In genomic region chr11:65576232-65576866, GRCh38 we compare ENCODE assay signal across 9 cellular contexts. TPM values are rescaled to one million over a fixed set of nuclear protein-coding genes. Genes with fewer than 3 reads are reported as not detected.
DNase-seq lines count a peak whose midpoint lies in the region; ATAC-seq, FAIRE-seq and TF ChIP-seq lines count a peak whose summit lies in the region.
"Had no signal": no experiment of that assay in that cellular context is flagged by ENCODE, and none has a peak within 500 bp of the region (broad histone marks: within the 10 kb centered on the region; RNA-seq: fewer than 3 reads in every experiment).

No MANE protein-coding gene starts in this region.

- ATAC-seq in K562 (peak; percentile 0; the same call in 1 of the 3 replicates), GM18502 (IDR thresholded peaks at IDR 0.05; ENCODE audit: poor library complexity, unreplicated experiment) (no peak)

- TSS peak; percentile 3 for BruUV-seq in K562 (replicated peaks; lab: Mats Ljungman, UMichigan)

- H3K9me3 ChIP-seq in K562 (replicated peaks; ENCODE audit: control insufficient read depth, insufficient read depth, low read depth, low read length) (no peaks in the 10 kb centered on the region), mesenchymal stem cell (ENCODE audit: control insufficient read depth, low read length) (no peaks in the 10 kb centered on the region), uterus (no peaks in the 10 kb centered on the region)

- H3K79me2 ChIP-seq in K562 (ENCODE audit: control insufficient read depth, insufficient read depth, low read length), result peaks cover 56% of the 10 kb centered on the region

- peak overlapping the region; percentile 69 for H2BK120ac ChIP-seq in mesenchymal stem cell (ENCODE audit: low read depth, low read length)

- H3K36me3 ChIP-seq in K562 (ENCODE audit: control insufficient read depth, insufficient read depth, low read length), result peaks cover 49% of the 10 kb centered on the region; the same call in 2 of the 3 replicates
- H3K36me3 ChIP-seq in mesenchymal stem cell (ENCODE audit: control insufficient read depth in 1 of 2, insufficient read depth in 2 of 2, low read depth in 1 of 2, low read length in 2 of 2), result peaks cover 26 to 36% of the 10 kb centered on the region in 2 experiments
- no peaks in the 10 kb centered on the region for H3K36me3 ChIP-seq in uterus

- H3K14ac ChIP-seq in mesenchymal stem cell (ENCODE audit: low read length in 2 of 2), result peak overlapping the region in 1 of 2 experiments; percentile 57

- H3K27me3 ChIP-seq in K562 (ENCODE audit: control insufficient read depth in 2 of 2, insufficient read depth in 2 of 2, low read length in 2 of 2) (no peaks in the 10 kb centered on the region; a peak in 1 of 5 replicates), mesenchymal stem cell (ENCODE audit: control insufficient read depth in 1 of 2, insufficient read depth in 1 of 2, low read length in 2 of 2) (no peaks in the 10 kb centered on the region), uterus (no peaks in the 10 kb centered on the region)

- no peak for TF ChIP-seq RAD21 in K562 (CRISPR knock-in tag; conservative IDR thresholded peaks at IDR 0.05 in 1 of 2, IDR thresholded peaks at IDR 0.05 in 1 of 2)

- no peak for TF ChIP-seq EP300 in K562 (IDR thresholded peaks at IDR 0.05; ENCODE audit: low read length)

- peak overlapping the region; percentile 92 for H2BK15ac ChIP-seq in mesenchymal stem cell (ENCODE audit: low read depth, poor library complexity, severe bottlenecking)

- H3K4me3 ChIP-seq in K562 (peak overlapping the region; percentile 88), mesenchymal stem cell (ENCODE audit: insufficient read depth in 1 of 2, low read depth in 1 of 2, low read length in 2 of 2) (peak overlapping the region; percentile 74 to 89), uterus (peak overlapping the region; percentile 56 to 70)

- intact Hi-C loops in K562 (cut with micrococcal nuclease), result no loop called here
- intact Hi-C loops in uterus (cut with DNase I; ENCODE audit: low total_unique reads), result no loop called here

- H4K8ac ChIP-seq in mesenchymal stem cell (ENCODE audit: low read length), result peak overlapping the region; percentile 87

- in situ Hi-C loops in K562 (cut with MboI), result no loop called here

- H3K9me1 ChIP-seq in K562 (ENCODE audit: control insufficient read depth, insufficient read depth, low read length), result peaks cover 5% of the 10 kb centered on the region

- CTCF ChIA-PET in K562 (lab: Yijun Ruan, JAX; ENCODE audit: low intra/inter-chr PET ratio), result interaction anchor here (0.6 kb wide), 1 partner anchor 295 kb away, joined by 3 read pairs; no protein-coding TSS in a partner anchor

- H3K27ac ChIP-seq in K562 (ENCODE audit: extremely low read depth, low read depth, low read length) (peak overlapping the region; percentile 84), mesenchymal stem cell (ENCODE audit: low read length, poor library complexity, severe bottlenecking) (peak overlapping the region; percentile 62), uterus (peak overlapping the region; percentile 84 to 92)

- H3K4me1 ChIP-seq in K562 (replicated peaks in 1 of 2; ENCODE audit: control insufficient read depth in 2 of 2, insufficient read depth in 2 of 2, low read length in 2 of 2) (peaks cover 53 to 96% of the 10 kb centered on the region in 2 experiments), mesenchymal stem cell (ENCODE audit: control insufficient read depth, insufficient read depth, low read depth, low read length) (peaks cover 46% of the 10 kb centered on the region), uterus (peaks cover 6 to 40% of the 10 kb centered on the region in 2 donors)

- no peak for FAIRE-seq in K562 (lab: Jason Lieb, UNC)
- FAIRE-seq: G401.6 had no signal

- TF ChIP-seq POLR2A in K562 (conservative IDR thresholded peaks at IDR 0.05) (no peak), uterus (IDR thresholded peaks at IDR 0.05) (no peak)

- peak overlapping the region; percentile 90 for H3K4me2 ChIP-seq in K562 (ENCODE audit: insufficient read depth, low read length)
- peak overlapping the region; percentile 62 for H3K4me2 ChIP-seq in mesenchymal stem cell (ENCODE audit: low read length, poor library complexity, severe bottlenecking)

- H2AFZ ChIP-seq in K562 (ENCODE audit: low read depth, low read length) (0 out of 2 replicates have a peak overlapping the region, but pooled peaks have one; percentile 34), mesenchymal stem cell (ENCODE audit: low read depth, low read length) (no peak overlapping the region)

- POLR2A ChIA-PET in K562 (lab: Yijun Ruan, JAX), result interaction anchor here (1.0 to 1.9 kb wide), 6 partner anchors 14 to 153 kb away, joined by 3 to 14 read pairs (median 5); partner anchors contain the start of genes MALAT1 and NEAT1

- H3K9ac ChIP-seq in K562 (ENCODE audit: insufficient read depth in 1 of 2, low read depth in 2 of 2, low read length in 2 of 2) (peak overlapping the region; percentile 76 to 95), mesenchymal stem cell (ENCODE audit: low read length) (peak overlapping the region; percentile 90)

- peak overlapping the region; percentile 70 to 95 for H3K18ac ChIP-seq in mesenchymal stem cell (ENCODE audit: low read depth in 1 of 2, low read length in 2 of 2)

- H3K4ac ChIP-seq in mesenchymal stem cell (ENCODE audit: low read depth in 1 of 2, low read length in 2 of 2), result peak overlapping the region; percentile 10 to 64

- peaks cover 6% of the 10 kb centered on the region for H4K20me1 ChIP-seq in K562 (replicated peaks; ENCODE audit: control insufficient read depth, insufficient read depth, low read length)

- H2AK5ac ChIP-seq in mesenchymal stem cell (ENCODE audit: low read length, severe bottlenecking), result peak overlapping the region; percentile 12

- TF ChIP-seq CTCF in K562 (IDR thresholded peaks at IDR 0.05 in 2 of 3, conservative IDR thresholded peaks at IDR 0.05 in 1 of 3; ENCODE audit: insufficient read depth in 2 of 3, low read depth in 1 of 3, low read length in 3 of 3) (no peak), uterus (IDR thresholded peaks at IDR 0.05) (no peak)

- H2BK5ac ChIP-seq in mesenchymal stem cell (ENCODE audit: low read depth, low read length, poor library complexity, severe bottlenecking), result no peak overlapping the region

- no peak overlapping the region for H3K23ac ChIP-seq in mesenchymal stem cell (ENCODE audit: low read length in 2 of 2)

- peak; percentile 38 for DNase-seq in activated naive CD4-positive, alpha-beta T cell treated with Interleukin-2 at 50 U/mL for 16 hours
- DNase-seq in activated naive CD4-positive, alpha-beta T cell (lab: John Stamatoyannopoulos, UW), result no peak
- peak in 1 of 4 experiments; percentile 34 for DNase-seq in K562 (ENCODE audit: extremely low read depth in 1 of 4, low spot score in 3 of 4)
- DNase-seq in mesenchymal stem cell, result no peak
- peak; percentile 56 to 61 for DNase-seq in uterus
- no peak for DNase-seq in GM19240 (ENCODE audit: insufficient read length, low spot score)
- no peak for DNase-seq in stimulated activated CD4-positive, alpha-beta T cell treated with anti-CD3 and anti-CD28 coated beads, Interleukin-4, amount 100 ng/mL, for 1 hour

- WGBS in K562 (ENCODE audit: insufficient coverage, low coverage, missing lambda C conversion rate), result under 1% methylated on average over 16 of the region's 26 CpGs
- WGBS in mesenchymal stem cell, result 15% methylated on average over 16 of the region's 26 CpGs

- peak overlapping the region; percentile 94 for H4K91ac ChIP-seq in mesenchymal stem cell (ENCODE audit: low read length)

- H3K79me1 ChIP-seq in mesenchymal stem cell (replicated peaks; ENCODE audit: low read length, poor library complexity, severe bottlenecking), result peaks cover 21% of the 10 kb centered on the region

- peak overlapping the region; percentile 51 to 55 for H2BK12ac ChIP-seq in mesenchymal stem cell (ENCODE audit: low read length in 2 of 2)

RNA-seq across cellular contexts. Expression of gene EHBP1L1, which starts 0.5 kb away (rescaled TPM):
- total RNA-seq in K562 (2011; cell fraction: chromatin; rRNA removed; ENCODE audit: low replicate concordance), result 131 and 234 TPM in 2 replicates
- 106 and 109 TPM in 2 replicates for total RNA-seq in K562 (2011; cell fraction: nucleolus; rRNA removed)
- 106 and 124 TPM in 2 replicates for total RNA-seq in K562 (2011; cell fraction: nucleoplasm; rRNA removed)
- total RNA-seq in K562 (2014; rRNA removed) (80.6 and 98.7 TPM in 2 replicates), K562 (2014; rRNA removed; fragmentation: Illumina TruSeq; extraction: Trizol) (24.2 and 28.8 TPM in 2 replicates), K562 (2015; rRNA removed; fragmentation: Illumina TruSeq; extraction: Trizol) (26.3 and 29.2 TPM in 2 replicates), K562 (2021) (60.9 and 87.1 TPM in 2 replicates), uterus (100 to 1,000 TPM in 1 of 4 donors, 10 to 100 TPM in 3; 44.2 to 159 (median 69.5) TPM)
- polyA plus RNA-seq in K562 (2011; rRNA removed) (19.2 and 29.8 TPM in 2 replicates), K562 (2014; fragmentation: Illumina TruSeq; extraction: Trizol) (36.9 and 50.9 TPM in 2 replicates), K562 (2014; fragmentation: Nextera tagmentation; extraction: Ambion mirVana) (under 1 TPM; 0.03 to 0.38 TPM), K562 (2014; rRNA removed) (56.4 and 61.3 TPM in 2 replicates)
- 22.0 and 75.3 TPM in 2 replicates for polyA plus RNA-seq in K562 (2011; cell fraction: cytosol; rRNA removed)
- polyA plus RNA-seq in K562 (2011; cell fraction: nucleus; rRNA removed), result 63.0 and 156 TPM in 2 replicates
- polyA plus RNA-seq in K562 (2012), result 47.0 and 62.8 TPM in 2 replicates
- 15.6 and 21.1 TPM in 2 replicates for polyA minus RNA-seq in K562 (2011; rRNA and poly(A)+ RNA removed)
- 50.6 and 59.1 TPM in 2 replicates for polyA minus RNA-seq in K562 (2011; cell fraction: cytosol; rRNA and poly(A)+ RNA removed)
- 17.2 and 21.5 TPM in 2 replicates for polyA minus RNA-seq in K562 (2011; cell fraction: nucleus; rRNA and poly(A)+ RNA removed)
- polyA plus RNA-seq in mesenchymal stem cell (2013, experiment 1 of 2), result 22.5 TPM
- 22.6 TPM for polyA plus RNA-seq in mesenchymal stem cell (2013, experiment 2 of 2)

RNA-seq across cellular contexts. Expression of gene FAM89B, which starts 4.0 kb away (rescaled TPM):
- total RNA-seq in K562 (2011; cell fraction: chromatin; rRNA removed; ENCODE audit: low replicate concordance), result 6.1 and 32.6 TPM in 2 replicates
- 30.5 and 31.9 TPM in 2 replicates for total RNA-seq in K562 (2011; cell fraction: nucleolus; rRNA removed)
- total RNA-seq in K562 (2011; cell fraction: nucleoplasm; rRNA removed), result 14.4 and 16.7 TPM in 2 replicates
- total RNA-seq in K562 (2014; rRNA removed) (26.1 and 36.0 TPM in 2 replicates), K562 (2014; rRNA removed; fragmentation: Illumina TruSeq; extraction: Trizol) (3.2 and 4.2 TPM in 2 replicates), K562 (2015; rRNA removed; fragmentation: Illumina TruSeq; extraction: Trizol) (12.3 and 12.6 TPM in 2 replicates), K562 (2021) (24.2 and 26.9 TPM in 2 replicates), uterus (10 to 100 TPM; 13.9 to 83.0 (median 40.8) TPM)
- polyA plus RNA-seq in K562 (2011; rRNA removed) (9.7 and 12.3 TPM in 2 replicates), K562 (2014; fragmentation: Illumina TruSeq; extraction: Trizol) (11.9 and 21.9 TPM in 2 replicates), K562 (2014; fragmentation: Nextera tagmentation; extraction: Ambion mirVana) (under 1 TPM; 0.32 to 0.83 TPM), K562 (2014; rRNA removed) (27.6 and 33.4 TPM in 2 replicates)
- 21.6 and 65.1 TPM in 2 replicates for polyA plus RNA-seq in K562 (2011; cell fraction: cytosol; rRNA removed)
- 29.6 and 55.3 TPM in 2 replicates for polyA plus RNA-seq in K562 (2011; cell fraction: nucleus; rRNA removed)
- 17.8 and 26.2 TPM in 2 replicates for polyA plus RNA-seq in K562 (2012)
- polyA minus RNA-seq in K562 (2011; rRNA and poly(A)+ RNA removed), result 2.2 and 3.2 TPM in 2 replicates
- 7.2 and 7.9 TPM in 2 replicates for polyA minus RNA-seq in K562 (2011; cell fraction: cytosol; rRNA and poly(A)+ RNA removed)
- 22.2 and 25.9 TPM in 2 replicates for polyA minus RNA-seq in K562 (2011; cell fraction: nucleus; rRNA and poly(A)+ RNA removed)
- polyA plus RNA-seq in mesenchymal stem cell (2013, experiment 1 of 2), result 50.0 TPM
- 53.5 TPM for polyA plus RNA-seq in mesenchymal stem cell (2013, experiment 2 of 2)

RNA-seq across cellular contexts. Expression of gene ZNRD2, which starts 6.1 kb away (rescaled TPM):
- total RNA-seq in K562 (2011; cell fraction: chromatin; rRNA removed; ENCODE audit: low replicate concordance), result 16.9 and 90.0 TPM in 2 replicates
- 98.3 and 115 TPM in 2 replicates for total RNA-seq in K562 (2011; cell fraction: nucleolus; rRNA removed)
- 36.5 and 47.7 TPM in 2 replicates for total RNA-seq in K562 (2011; cell fraction: nucleoplasm; rRNA removed)
- 129 and 153 TPM in 2 replicates for total RNA-seq in K562 (2014; rRNA removed)
- total RNA-seq in K562 (2014; rRNA removed; fragmentation: Illumina TruSeq; extraction: Trizol), result 8.5 and 13.4 TPM in 2 replicates
- 60.4 and 61.8 TPM in 2 replicates for total RNA-seq in K562 (2015; rRNA removed; fragmentation: Illumina TruSeq; extraction: Trizol)
- total RNA-seq in K562 (2021), result 106 and 114 TPM in 2 replicates
- 40.4 and 51.9 TPM in 2 replicates for polyA plus RNA-seq in K562 (2011; rRNA removed)
- polyA plus RNA-seq in K562 (2011; cell fraction: cytosol; rRNA removed), result 70.6 and 201 TPM in 2 replicates
- polyA plus RNA-seq in K562 (2011; cell fraction: nucleus; rRNA removed), result 69.6 and 90.0 TPM in 2 replicates
- 75.0 and 123 TPM in 2 replicates for polyA plus RNA-seq in K562 (2012)
- 16.6 and 77.3 TPM in 2 replicates for polyA plus RNA-seq in K562 (2014; fragmentation: Illumina TruSeq; extraction: Trizol)
- 10 to 100 TPM; 35.6 to 66.3 TPM for polyA plus RNA-seq in K562 (2014; fragmentation: Nextera tagmentation; extraction: Ambion mirVana)
- 123 and 130 TPM in 2 replicates for polyA plus RNA-seq in K562 (2014; rRNA removed)
- 7.4 TPM in 2 replicates for polyA minus RNA-seq in K562 (2011; rRNA and poly(A)+ RNA removed)
- 22.4 and 23.0 TPM in 2 replicates for polyA minus RNA-seq in K562 (2011; cell fraction: cytosol; rRNA and poly(A)+ RNA removed)
- polyA minus RNA-seq in K562 (2011; cell fraction: nucleus; rRNA and poly(A)+ RNA removed), result 61.0 and 62.0 TPM in 2 replicates
- polyA plus RNA-seq in mesenchymal stem cell (2013, experiment 1 of 2), result 64.9 TPM
- 59.8 TPM for polyA plus RNA-seq in mesenchymal stem cell (2013, experiment 2 of 2)
- 10 to 100 TPM; 12.3 to 42.6 (median 31.6) TPM for total RNA-seq in uterus

RNA-seq across cellular contexts. Expression of gene LTBP3, which starts 18.2 kb away (rescaled TPM):
- total RNA-seq in K562 (2011; cell fraction: chromatin; rRNA removed; ENCODE audit: low replicate concordance), result 78.9 and 182 TPM in 2 replicates
- total RNA-seq in K562 (2011; cell fraction: nucleolus; rRNA removed), result 71.7 and 81.2 TPM in 2 replicates
- 77.2 and 120 TPM in 2 replicates for total RNA-seq in K562 (2011; cell fraction: nucleoplasm; rRNA removed)
- total RNA-seq in K562 (2014; rRNA removed) (15.0 and 19.3 TPM in 2 replicates), K562 (2014; rRNA removed; fragmentation: Illumina TruSeq; extraction: Trizol) (1.3 and 1.7 TPM in 2 replicates), K562 (2015; rRNA removed; fragmentation: Illumina TruSeq; extraction: Trizol) (3.8 and 4.4 TPM in 2 replicates), K562 (2021) (17.1 and 18.8 TPM in 2 replicates), uterus (100 to 1,000 TPM; 131 to 240 (median 217) TPM)
- polyA plus RNA-seq in K562 (2011; rRNA removed) (7.4 and 17.0 TPM in 2 replicates), K562 (2014; fragmentation: Illumina TruSeq; extraction: Trizol) (4.8 and 6.9 TPM in 2 replicates), K562 (2014; fragmentation: Nextera tagmentation; extraction: Ambion mirVana) (under 1 TPM; 0.06 to 0.14 TPM), K562 (2014; rRNA removed) (14.6 and 20.5 TPM in 2 replicates)
- 13.4 and 20.3 TPM in 2 replicates for polyA plus RNA-seq in K562 (2011; cell fraction: cytosol; rRNA removed)
- polyA plus RNA-seq in K562 (2011; cell fraction: nucleus; rRNA removed), result 102 and 163 TPM in 2 replicates
- polyA plus RNA-seq in K562 (2012), result 19.2 and 25.7 TPM in 2 replicates
- polyA minus RNA-seq in K562 (2011; rRNA and poly(A)+ RNA removed), result 6.4 and 7.8 TPM in 2 replicates
- polyA minus RNA-seq in K562 (2011; cell fraction: cytosol; rRNA and poly(A)+ RNA removed), result 7.6 and 12.6 TPM in 2 replicates
- polyA minus RNA-seq in K562 (2011; cell fraction: nucleus; rRNA and poly(A)+ RNA removed), result 18.2 and 23.1 TPM in 2 replicates
- 52.8 TPM for polyA plus RNA-seq in mesenchymal stem cell (2013, experiment 1 of 2)
- 46.9 TPM for polyA plus RNA-seq in mesenchymal stem cell (2013, experiment 2 of 2)

RNA-seq across cellular contexts. Expression of gene KCNK7, which starts 19.3 kb away (rescaled TPM):
- 0.33 and 1.00 TPM in 2 replicates for total RNA-seq in K562 (2011; cell fraction: chromatin; rRNA removed; ENCODE audit: low replicate concordance)
- 0.26 TPM in 1 of 2 replicates, not detected in the other for total RNA-seq in K562 (2011; cell fraction: nucleolus; rRNA removed)
- 0.29 TPM in 1 of 2 replicates, not detected in the other for total RNA-seq in K562 (2011; cell fraction: nucleoplasm; rRNA removed)
- not detected in 2 replicates for total RNA-seq in K562 (2014; rRNA removed)
- total RNA-seq in K562 (2014; rRNA removed; fragmentation: Illumina TruSeq; extraction: Trizol), result not detected in 2 replicates
- not detected in 2 replicates for total RNA-seq in K562 (2015; rRNA removed; fragmentation: Illumina TruSeq; extraction: Trizol)
- total RNA-seq in K562 (2021), result 0.40 TPM in 1 of 2 replicates, not detected in the other
- not detected in 2 replicates for polyA plus RNA-seq in K562 (2011; rRNA removed)
- 0.28 TPM in 1 of 2 replicates, not detected in the other for polyA plus RNA-seq in K562 (2011; cell fraction: cytosol; rRNA removed)
- not detected in 2 replicates for polyA plus RNA-seq in K562 (2011; cell fraction: nucleus; rRNA removed)
- 0.39 and 0.58 TPM in 2 replicates for polyA plus RNA-seq in K562 (2012)
- polyA plus RNA-seq in K562 (2014; fragmentation: Illumina TruSeq; extraction: Trizol), result not detected in 2 replicates
- not detected for polyA plus RNA-seq in K562 (2014; fragmentation: Nextera tagmentation; extraction: Ambion mirVana)
- 0.07 TPM in 1 of 2 replicates, not detected in the other for polyA plus RNA-seq in K562 (2014; rRNA removed)
- not detected in 2 replicates for polyA minus RNA-seq in K562 (2011; rRNA and poly(A)+ RNA removed)
- polyA minus RNA-seq in K562 (2011; cell fraction: cytosol; rRNA and poly(A)+ RNA removed), result not detected in 2 replicates
- 0.27 TPM in 1 of 2 replicates, not detected in the other for polyA minus RNA-seq in K562 (2011; cell fraction: nucleus; rRNA and poly(A)+ RNA removed)
- 0.04 TPM for polyA plus RNA-seq in mesenchymal stem cell (2013, experiment 1 of 2)
- 0.08 TPM for polyA plus RNA-seq in mesenchymal stem cell (2013, experiment 2 of 2)
- 1 to 10 TPM in 1 of 4 donors, under 1 TPM in 1, not detected in 2; 0.26 to 5.8 TPM for total RNA-seq in uterus

Comparison
In these comparisons a context has a peak if more than half of its experiments do, and no peak if none do; other contexts are left out.
1. DNase-seq: peak in activated naive CD4-positive, alpha-beta T cell treated with Interleukin-2 at 50 U/mL for 16 hours (single experiment) and uterus (2 of 2); none in activated naive CD4-positive, alpha-beta T cell (0 of 4), mesenchymal stem cell (single experiment), GM19240 (single experiment) and stimulated activated CD4-positive, alpha-beta T cell treated with anti-CD3 and anti-CD28 coated beads, Interleukin-4, amount 100 ng/mL, for 1 hour (single experiment).
2. Peak in every context shown above with its lines, with median percentiles within 50 percentile points of each other: H3K27ac ChIP-seq and H3K4me3 ChIP-seq.